Comparison of ENCODE assay signal across 19 cellular contexts in genomic region chr10:13422800-13423199, GRCh38.
"Had no signal": no experiment of that assay in that cellular context is flagged by ENCODE, and none has a peak within 500 bp of the region (broad histone marks: within the 10 kb centered on the region; RNA-seq: fewer than 3 reads in every experiment).

No MANE protein-coding gene starts in this region.

- DNase-seq: activated CD4-positive, alpha-beta T cell treated with anti-CD3 and anti-CD28 coated beads for 36 hours; activated CD4-positive, alpha-beta T cell treated with anti-CD3 and anti-CD28 coated beads, Interleukin-2, amount 50 U/mL, for 4 hours; activated CD8-positive, alpha-beta memory T cell treated with anti-CD3 and anti-CD28 coated beads for 24 hours; activated CD8-positive, alpha-beta memory T cell treated with anti-CD3 and anti-CD28 coated beads, Interleukin-2, amount 50 U/mL, for 4 hours; activated T-cell treated with anti-CD3 and anti-CD28 coated beads, Interleukin-2, amount 50 U/mL, for 24 hours; effector memory CD4-positive, alpha-beta T cell; foreskin keratinocyte; left lung; naive thymus-derived CD8-positive, alpha-beta T cell; sigmoid colon; stimulated activated CD4-positive, alpha-beta T cell treated with anti-CD3 and anti-CD28 coated beads, Interleukin-15, amount 100 ng/mL, for 24 hours; stimulated activated naive B cell treated with anti-CD40 and anti-IgM and Interleukin-4, amounts not matched to agents 10 μg/mL and 1 μg/mL and 100 μg/mL, for 72 hours; testis; WERI-Rb-1 had no signal

- H3K4me3 ChIP-seq: breast epithelium, left lung, lung, neural progenitor cell, sigmoid colon, smooth muscle cell, testis, vagina had no signal
